8 cellular contexts compared by ENCODE assay signal in the genomic region with DNA sequence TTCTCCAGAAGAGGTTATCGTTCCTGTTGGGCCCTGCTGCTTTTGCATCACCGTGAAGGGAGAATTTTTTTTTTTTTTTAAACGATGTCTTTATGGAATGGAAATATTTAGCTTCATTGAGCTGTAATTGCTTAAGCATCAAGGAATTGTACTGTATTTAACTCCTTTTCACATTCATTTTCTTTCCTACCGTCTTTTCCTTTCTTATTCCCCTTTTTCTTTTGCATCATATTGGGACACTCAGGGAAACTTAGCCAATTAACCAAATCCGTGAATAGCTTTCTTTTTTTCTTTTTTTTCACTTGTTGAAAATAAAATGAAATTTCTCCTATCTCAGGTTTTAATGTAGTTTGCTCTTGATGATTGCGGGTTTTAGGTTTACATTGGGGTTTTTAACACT. TPM values are rescaled to one million over a fixed set of nuclear protein-coding genes. Genes with fewer than 3 reads are reported as not detected.
DNase-seq lines count a peak whose midpoint lies in the region; ATAC-seq, FAIRE-seq and TF ChIP-seq lines count a peak whose summit lies in the region.

No MANE protein-coding gene starts in this region.

- H3K36me3 ChIP-seq in HUES6 (ENCODE audit: control insufficient read depth, insufficient read depth, low read length) (peaks cover 30% of the 10 kb centered on the region), mammary epithelial cell (ENCODE audit: insufficient read depth, low read length) (peaks cover 7% of the 10 kb centered on the region), muscle layer of duodenum (ENCODE audit: control insufficient read depth in 1 of 2, insufficient read depth in 2 of 2, low read length in 2 of 2) (peaks cover 0 to 15% of the 10 kb centered on the region in 2 donors)

- H3K27ac ChIP-seq in A549: peak overlapping the region in 1 of 2 experiments; percentile 99; a peak in 3 of 6 replicates
- peak overlapping the region; percentile 82 for H3K27ac ChIP-seq in HUES6 (ENCODE audit: low read depth, low read length)
- H3K27ac ChIP-seq in mammary epithelial cell (ENCODE audit: insufficient read depth, low read depth, low read length): peak overlapping the region; percentile 51
- H3K27ac ChIP-seq in muscle layer of duodenum (ENCODE audit: low read length): peak overlapping the region; percentile 60

- no peak for FAIRE-seq in A549 (lab: Jason Lieb, UNC)

- TF ChIP-seq EP300 in A549 (IDR thresholded peaks at IDR 0.05): no peak

- H2AFZ ChIP-seq in mammary epithelial cell (ENCODE audit: low read depth, low read length): no peak overlapping the region

- ATAC-seq in A549: no peak
- ATAC-seq in HG02759 (IDR thresholded peaks at IDR 0.05; ENCODE audit: unreplicated experiment): no peak

- 28% methylated on average over 6 of the region's 6 CpGs for WGBS in A549 (ENCODE audit: missing lambda C conversion rate)
- under 1% methylated on average over 6 of the region's 6 CpGs for WGBS in mammary epithelial cell (ENCODE audit: low coverage, missing lambda C conversion rate)

- H3K27me3 ChIP-seq in HUES6 (ENCODE audit: control insufficient read depth, insufficient read depth, low read length) (no peaks in the 10 kb centered on the region), mammary epithelial cell (ENCODE audit: insufficient read depth, low read length) (no peaks in the 10 kb centered on the region), muscle layer of duodenum (ENCODE audit: low read depth, low read length) (no peaks in the 10 kb centered on the region)

- peaks cover 72% of the 10 kb centered on the region for H3K79me2 ChIP-seq in mammary epithelial cell (ENCODE audit: insufficient read depth, low read length)

- CTCF ChIA-PET in A549 (lab: Yijun Ruan, JAX): interaction anchor here (1.1 to 1.2 kb wide), 3 partner anchors 13 to 77 kb away, joined by 3 to 6 read pairs (median 5); no protein-coding TSS in a partner anchor
- CTCF ChIA-PET in mammary epithelial cell (lab: Charles Lee; ENCODE audit: low non-redundant PET): interaction anchor here (0.7 kb wide), 1 partner anchor 152 kb away, joined by 8 read pairs; no protein-coding TSS in a partner anchor

- no peak for TF ChIP-seq POLR2A in A549 (IDR thresholded peaks at IDR 0.05; ENCODE audit: low read length)
- no peak for TF ChIP-seq POLR2A in erythroblast (IDR thresholded peaks at IDR 0.05; ENCODE audit: low read length)

- DNase-seq in A549 (ENCODE audit: low read depth in 1 of 2, low spot score in 1 of 2) (no peak), mammary epithelial cell (no peak), NCI-H146 treated with DMSO at 0.1 percent for 48 hours (lab: John Stamatoyannopoulos, UW; ENCODE audit: unreplicated experiment) (no peak), erythroblast (lab: John Stamatoyannopoulos, UW) (no peak), MV-4-11 (lab: John Stamatoyannopoulos, UW) (no peak)

- peak overlapping the region; percentile 90 for H3K4me3 ChIP-seq in A549
- peak overlapping the region; percentile 84 for H3K4me3 ChIP-seq in HUES6 (ENCODE audit: low read depth, low read length)
- H3K4me3 ChIP-seq in mammary epithelial cell (replicated peaks in 1 of 3; ENCODE audit: insufficient read depth in 1 of 3, low read depth in 2 of 3, low read length in 3 of 3): peak overlapping the region; percentile 85 to 96 (median 89)
- H3K4me3 ChIP-seq in muscle layer of duodenum (ENCODE audit: low read depth in 1 of 2, low read length in 2 of 2): peak overlapping the region; percentile 82 to 86

- in situ Hi-C loops in mammary epithelial cell (cut with MboI; ENCODE audit: low sequenced_read_pairs in 2 of 2): no loop called here

- H3K4me1 ChIP-seq in A549: peaks cover 28% of the 10 kb centered on the region
- H3K4me1 ChIP-seq in HUES6 (ENCODE audit: control insufficient read depth, insufficient read depth, low read length): peaks cover 31% of the 10 kb centered on the region
- peaks cover 18% of the 10 kb centered on the region for H3K4me1 ChIP-seq in mammary epithelial cell (ENCODE audit: insufficient read depth, low read length)
- peaks cover 0 to 51% of the 10 kb centered on the region in 2 donors for H3K4me1 ChIP-seq in muscle layer of duodenum (ENCODE audit: control insufficient read depth in 1 of 2, insufficient read depth in 2 of 2, low read length in 2 of 2)

- H3K9ac ChIP-seq in HUES6 (ENCODE audit: low read length) (peak overlapping the region; percentile 21), mammary epithelial cell (ENCODE audit: insufficient read depth, low read length) (peak overlapping the region; percentile 56)

- POLR2A ChIA-PET in A549 (lab: Yijun Ruan, JAX): interaction anchor here (1.7 kb wide), 1 partner anchor 61 kb away, joined by 4 read pairs; no protein-coding TSS in a partner anchor

- no peak for TF ChIP-seq RAD21 in A549 (conservative IDR thresholded peaks at IDR 0.05 in 1 of 2, IDR thresholded peaks at IDR 0.05 in 1 of 2)

- BruUV-seq in mammary epithelial cell (replicated peaks; lab: Mats Ljungman, UMichigan): TSS peak; percentile 22

- H4K20me1 ChIP-seq in mammary epithelial cell (ENCODE audit: insufficient read depth, low read length): no peaks in the 10 kb centered on the region

- dilution Hi-C loops in mammary epithelial cell (cut with HindIII; ENCODE audit: low sequenced_read_pairs): no loop called here

- H3K9me3 ChIP-seq in A549: no peaks in the 10 kb centered on the region
- no peaks in the 10 kb centered on the region for H3K9me3 ChIP-seq in HUES6 (ENCODE audit: control insufficient read depth, insufficient read depth, low read depth, low read length)
- no peaks in the 10 kb centered on the region for H3K9me3 ChIP-seq in mammary epithelial cell (replicated peaks; ENCODE audit: insufficient read depth, low read length)
- no peaks in the 10 kb centered on the region for H3K9me3 ChIP-seq in muscle layer of duodenum (ENCODE audit: control insufficient read depth in 1 of 2, low read length in 2 of 2)

- intact Hi-C loops in mammary epithelial cell (cut with micrococcal nuclease): loop anchor here (1.0 kb wide), 1 partner anchor 17 kb away; no protein-coding TSS in a partner anchor

- H3K4me2 ChIP-seq in A549: peak overlapping the region; percentile 87
- H3K4me2 ChIP-seq in mammary epithelial cell (ENCODE audit: insufficient read depth, low read depth, low read length): peak overlapping the region; percentile 98

- no peak for TF ChIP-seq CTCF in A549 (IDR thresholded peaks at IDR 0.05)
- no peak for TF ChIP-seq CTCF in mammary epithelial cell (conservative IDR thresholded peaks at IDR 0.05 in 1 of 2, IDR thresholded peaks at IDR 0.05 in 1 of 2; ENCODE audit: extremely low read depth in 1 of 2, insufficient read depth in 1 of 2, low read depth in 1 of 2, low read length in 2 of 2)

TF ChIP-seq in A549, 52 proteins besides CTCF, POLR2A, EP300 and RAD21:
- TF ChIP-seq CBX2 (IDR thresholded peaks at IDR 0.05; ENCODE audit: borderline replicate concordance, low read depth): no peak

RNA-seq across cellular contexts. Expression of a gene that starts 1.5 kb away (rescaled TPM):
- 51.6 and 61.2 TPM in 2 replicates for polyA plus RNA-seq in A549 (2011; rRNA removed)
- polyA plus RNA-seq in A549 (2012; cell fraction: cytosol; rRNA removed): 27.0 and 30.6 TPM in 2 replicates
- polyA plus RNA-seq in A549 (2012; cell fraction: nucleus; rRNA removed): 77.1 and 86.0 TPM in 2 replicates
- polyA plus RNA-seq in A549 (2017; fragmentation: RNase III; extraction: RNeasy Plus Mini Kit Qiagen cat#74134 plus additional on column Dnase treatment): 26.7 to 28.8 TPM (median 27.9 TPM) in 3 replicates
- polyA minus RNA-seq in A549 (2011; rRNA and poly(A)+ RNA removed): 104 and 125 TPM in 2 replicates
- total RNA-seq in mammary epithelial cell: 10 to 100 TPM; 21.3 to 36.9 TPM
- polyA plus RNA-seq in mammary epithelial cell: 22.3 TPM
- 45.5 TPM for polyA minus RNA-seq in mammary epithelial cell
